25 cellular contexts compared by ENCODE assay signal in genomic region chr2:232505805-232506360, GRCh38. TPM values are rescaled to one million over a fixed set of nuclear protein-coding genes. Genes with fewer than 3 reads are reported as not detected.
"Had no signal": no experiment of that assay in that cellular context is flagged by ENCODE, and none has a peak within 500 bp of the region (broad histone marks: within the 10 kb centered on the region; RNA-seq: fewer than 3 reads in every experiment).

No MANE protein-coding gene starts in this region.

- H3K4me3 ChIP-seq: gastrocnemius medialis, heart left ventricle, ovary, psoas muscle, right lobe of liver, tibial nerve had no signal

- H3K27ac ChIP-seq: gastrocnemius medialis, heart left ventricle, ovary, psoas muscle, right lobe of liver, tibial nerve had no signal

- H3K27me3 ChIP-seq: ovary, right lobe of liver had no signal

- H3K36me3 ChIP-seq: gastrocnemius medialis, heart left ventricle, ovary, right lobe of liver, tibial nerve had no signal

- ATAC-seq: activated CD8-positive, alpha-beta T cell treated with anti-CD3 and anti-CD28 coated beads for 36 hours; activated T-helper 17 cell treated with anti-CD3 and anti-CD28 coated beads, Interleukin-2, amount 50 U/mL, for 72 hours; esophagus mucosa; gastrocnemius medialis; heart left ventricle; naive thymus-derived CD8-positive, alpha-beta T cell; psoas muscle; right lobe of liver had no signal

- DNase-seq: activated CD4-positive, alpha-beta T cell treated with anti-CD3 and anti-CD28 coated beads, Interleukin-2, amount 10 ng/mL, durations not matched to agents 24 days and 14 days; activated CD8-positive, alpha-beta T cell treated with anti-CD3 and anti-CD28 coated beads for 36 hours; activated naive CD4-positive, alpha-beta T cell treated with Interleukin-2 at 50 U/mL for 16 hours; activated naive CD8-positive, alpha-beta T cell treated with anti-CD3 and anti-CD28 coated beads, Interleukin-2, amount 10 ng/mL, durations not matched to agents 7 days and 5 days; activated T-cell treated with anti-CD3 and anti-CD28 coated beads, Interleukin-2, amount 50 U/mL, for 1 hour; amygdala; gastrocnemius medialis; heart left ventricle; kidney glomerular epithelial cell; naive thymus-derived CD8-positive, alpha-beta T cell; psoas muscle; right lobe of liver; small intestine; stimulated activated CD4-positive, alpha-beta T cell treated with anti-CD3 and anti-CD28 coated beads, Interleukin-15, amount 100 ng/mL, for 24 hours; stimulated activated CD4-positive, alpha-beta T cell treated with anti-CD3 and anti-CD28 coated beads, Interleukin-2, amount 100 ng/mL, for 48 hours; T-helper 1 cell; T-helper 9 cell had no signal

- FAIRE-seq: small intestine, urothelium cell line had no signal

- H3K4me1 ChIP-seq: psoas muscle had no signal

- H3K9me3 ChIP-seq: gastrocnemius medialis, heart left ventricle, ovary, psoas muscle, right lobe of liver, tibial nerve had no signal

RNA-seq across cellular contexts. Expression of gene PRSS56, which starts 14.3 kb away (rescaled TPM):
- total RNA-seq: activated CD4-positive, alpha-beta T cell treated with anti-CD3 and anti-CD28 coated beads, Interleukin-2, amount 10 ng/mL, durations not matched to agents 24 days and 14 days; activated CD8-positive, alpha-beta T cell treated with anti-CD3 and anti-CD28 coated beads for 36 hours; activated naive CD8-positive, alpha-beta T cell treated with anti-CD3 and anti-CD28 coated beads, Interleukin-2, amount 10 ng/mL, durations not matched to agents 7 days and 5 days; activated T-helper 17 cell treated with anti-CD3 and anti-CD28 coated beads, Interleukin-2, amount 50 U/mL, for 72 hours; cardiac septum; esophagus mucosa; liver; mesenteric fat pad; naive thymus-derived CD8-positive, alpha-beta T cell; tibial nerve had no signal
- polyA plus RNA-seq: naive thymus-derived CD8-positive, alpha-beta T cell; ovary; small intestine had no signal

RNA-seq across cellular contexts. Expression of gene ECEL1, which starts 18.2 kb away (rescaled TPM):
- total RNA-seq: activated naive CD8-positive, alpha-beta T cell treated with anti-CD3 and anti-CD28 coated beads, Interleukin-2, amount 10 ng/mL, durations not matched to agents 7 days and 5 days; activated T-helper 17 cell treated with anti-CD3 and anti-CD28 coated beads, Interleukin-2, amount 50 U/mL, for 72 hours; esophagus mucosa; naive thymus-derived CD8-positive, alpha-beta T cell had no signal
- polyA plus RNA-seq: naive thymus-derived CD8-positive, alpha-beta T cell had no signal

RNA-seq across cellular contexts. Expression of gene CHRND, which starts 20.1 kb away (rescaled TPM):
- total RNA-seq: activated CD4-positive, alpha-beta T cell treated with anti-CD3 and anti-CD28 coated beads, Interleukin-2, amount 10 ng/mL, durations not matched to agents 24 days and 14 days; activated CD8-positive, alpha-beta T cell treated with anti-CD3 and anti-CD28 coated beads for 36 hours; activated naive CD8-positive, alpha-beta T cell treated with anti-CD3 and anti-CD28 coated beads, Interleukin-2, amount 10 ng/mL, durations not matched to agents 7 days and 5 days; activated T-helper 17 cell treated with anti-CD3 and anti-CD28 coated beads, Interleukin-2, amount 50 U/mL, for 72 hours; esophagus mucosa; heart left ventricle; liver; mesenteric fat pad; naive thymus-derived CD8-positive, alpha-beta T cell; right lobe of liver; tibial nerve had no signal
- polyA plus RNA-seq: heart left ventricle; liver; naive thymus-derived CD8-positive, alpha-beta T cell; ovary; small intestine had no signal

RNA-seq across cellular contexts. Expression of gene CHRNG, which starts 33.6 kb away (rescaled TPM):
- total RNA-seq: activated CD4-positive, alpha-beta T cell treated with anti-CD3 and anti-CD28 coated beads, Interleukin-2, amount 10 ng/mL, durations not matched to agents 24 days and 14 days; activated CD8-positive, alpha-beta T cell treated with anti-CD3 and anti-CD28 coated beads for 36 hours; activated naive CD8-positive, alpha-beta T cell treated with anti-CD3 and anti-CD28 coated beads, Interleukin-2, amount 10 ng/mL, durations not matched to agents 7 days and 5 days; activated T-helper 17 cell treated with anti-CD3 and anti-CD28 coated beads, Interleukin-2, amount 50 U/mL, for 72 hours; cardiac septum; esophagus mucosa; heart left ventricle; liver; mesenteric fat pad; naive thymus-derived CD8-positive, alpha-beta T cell; ovary; right lobe of liver; tibial nerve had no signal
- polyA plus RNA-seq: heart left ventricle, liver, ovary, small intestine had no signal
